ENCODE assay signal across 8 cellular contexts in genomic region chr2:39377226-39377939, GRCh38. TPM values are rescaled to one million over a fixed set of nuclear protein-coding genes. Genes with fewer than 3 reads are reported as not detected.
A peak's percentile ranks its signal among the peaks of the same experiment; 100 is the strongest.
DNase-seq lines count a peak whose midpoint lies in the region; ATAC-seq, FAIRE-seq and TF ChIP-seq lines count a peak whose summit lies in the region.

No MANE protein-coding gene starts in this region.

- H3K4me3 Mint-ChIP-seq in CD4-positive, alpha-beta T cell, result no peak overlapping the region

- intact Hi-C loops in CD4-positive, alpha-beta T cell (cut with DNase I, micrococcal nuclease), result no loop called here

- POLR2A ChIA-PET in CD4-positive, alpha-beta T cell (lab: Charles Lee), result interaction anchor here (1.3 kb wide), 1 partner anchor 61 kb away, joined by 3 read pairs; no protein-coding TSS in a partner anchor

- FAIRE-seq in small intestine (lab: Jason Lieb, UNC), result no peak

- no peaks in the 10 kb centered on the region for H3K27me3 Mint-ChIP-seq in CD4-positive, alpha-beta T cell

- peaks cover 0 to 3% of the 10 kb centered on the region in 2 donors for H3K36me3 ChIP-seq in small intestine (ENCODE audit: control insufficient read depth in 2 of 2, insufficient read depth in 2 of 2, low read length in 2 of 2)

- TF ChIP-seq CTCF in CD4-positive, alpha-beta T cell (IDR thresholded peaks at IDR 0.05), result no peak

- CTCF ChIA-PET in CD4-positive, alpha-beta T cell (lab: Charles Lee), result interaction anchor here (1.3 kb wide), 1 partner anchor 19 kb away, joined by 3 read pairs; no protein-coding TSS in a partner anchor

- H3K9me3 ChIP-seq in CD4-positive, alpha-beta T cell (ENCODE audit: control insufficient read depth, low read length), result no peaks in the 10 kb centered on the region
- H3K9me3 ChIP-seq in small intestine (ENCODE audit: control insufficient read depth, low read depth), result no peaks in the 10 kb centered on the region

- peaks cover 0 to 2% of the 10 kb centered on the region in 2 donors for H3K4me1 ChIP-seq in small intestine (ENCODE audit: control insufficient read depth in 2 of 2, insufficient read depth in 1 of 2, low read depth in 1 of 2, low read length in 1 of 2)

- no peak overlapping the region for H3K4me3 ChIP-seq in small intestine (ENCODE audit: low read depth in 1 of 2, low read length in 2 of 2)

- WGBS in small intestine, 3 donors, result 60 to 62% (median 62%) methylated on average over 2 of the region's 2 CpGs

- peaks cover 3% of the 10 kb centered on the region for H3K9me3 Mint-ChIP-seq in CD4-positive, alpha-beta T cell
- peaks cover 0 to 6% of the 10 kb centered on the region in 2 donors for H3K9me3 Mint-ChIP-seq in activated naive CD4-positive, alpha-beta T cell treated with anti-CD3 and anti-CD28 coated beads, Interleukin-2, amount 50 U/mL, for 72 hours

- peaks cover 28% of the 10 kb centered on the region for H3K4me1 Mint-ChIP-seq in CD4-positive, alpha-beta T cell (ENCODE audit: low read depth)

- no peaks in the 10 kb centered on the region for H3K27me3 ChIP-seq in CD4-positive, alpha-beta T cell (ENCODE audit: control insufficient read depth, insufficient read depth, low read length)
- H3K27me3 ChIP-seq in small intestine (ENCODE audit: control insufficient read depth in 2 of 2, insufficient read depth in 2 of 2, low read length in 2 of 2), result no peaks in the 10 kb centered on the region

- peak overlapping the region; percentile 5 for H3K27ac Mint-ChIP-seq in CD4-positive, alpha-beta T cell
- peak overlapping the region; percentile 40 to 79 for H3K27ac Mint-ChIP-seq in activated naive CD4-positive, alpha-beta T cell treated with anti-CD3 and anti-CD28 coated beads, Interleukin-2, amount 50 U/mL, for 72 hours

- no peak overlapping the region for H3K27ac ChIP-seq in CD4-positive, alpha-beta T cell (ENCODE audit: low read depth, low read length)
- H3K27ac ChIP-seq in small intestine (ENCODE audit: low read depth in 1 of 2, low read length in 1 of 2), result no peak overlapping the region

- no peak for DNase-seq in CD4-positive, alpha-beta T cell
- no peak for DNase-seq in activated naive CD4-positive, alpha-beta T cell treated with anti-CD3 and anti-CD28 coated beads, Interleukin-2, amount 50 U/mL, for 72 hours (ENCODE audit: low spot score in 2 of 2)
- peak; percentile 9 for DNase-seq in small intestine
- DNase-seq in inferior parietal cortex (ENCODE audit: extremely low spot score), result no peak
- DNase-seq in NCI-H2081 treated with DMSO at 0.1 percent for 48 hours (lab: John Stamatoyannopoulos, UW), result no peak
- no peak for DNase-seq in A172 (ENCODE audit: low spot score)

- ATAC-seq in CD4-positive, alpha-beta T cell (ENCODE audit: poor library complexity), result peak; percentile 37
- peak; percentile 91 for ATAC-seq in GM19351 (IDR thresholded peaks at IDR 0.05; ENCODE audit: unreplicated experiment)
- ATAC-seq in HG03378 (IDR thresholded peaks at IDR 0.05; ENCODE audit: unreplicated experiment), result peak; percentile 86
- peak; percentile 66 to 77 for ATAC-seq in activated naive CD4-positive, alpha-beta T cell treated with anti-CD3 and anti-CD28 coated beads, Interleukin-2, amount 50 U/mL, for 72 hours

- peaks cover 40% of the 10 kb centered on the region for H3K36me3 Mint-ChIP-seq in CD4-positive, alpha-beta T cell (ENCODE audit: low read depth)
- H3K36me3 Mint-ChIP-seq in activated naive CD4-positive, alpha-beta T cell treated with anti-CD3 and anti-CD28 coated beads, Interleukin-2, amount 50 U/mL, for 72 hours, result peaks cover 22 to 33% of the 10 kb centered on the region in 2 donors

RNA-seq across cellular contexts. Expression of gene MAP4K3, which starts 59.7 kb away (rescaled TPM):
- total RNA-seq in CD4-positive, alpha-beta T cell, result 10 to 100 TPM; 18.4 to 22.5 TPM
- total RNA-seq in activated naive CD4-positive, alpha-beta T cell treated with anti-CD3 and anti-CD28 coated beads, Interleukin-2, amount 50 U/mL, for 72 hours, result 10 to 100 TPM; 16.1 to 17.7 TPM
- polyA plus RNA-seq in small intestine, result 10 to 100 TPM in 2 of 3 donors, 1 to 10 TPM in 1; 9.5 to 14.1 (median 13.8) TPM
- total RNA-seq in A172 (2014; rRNA removed; shearing (Covaris generic)), result 29.1 and 32.7 TPM in 2 replicates

Comparison
In these comparisons a context has a peak if more than half of its experiments do, and no peak if none do; other contexts are left out.
1. ATAC-seq: peak in every context shown above with its lines; median percentile 91 in GM19351; 86 in HG03378; 72 in activated naive CD4-positive, alpha-beta T cell treated with anti-CD3 and anti-CD28 coated beads, Interleukin-2, amount 50 U/mL, for 72 hours; 37 in CD4-positive, alpha-beta T cell.